ENCODE assay signal across 8 cellular contexts in the genomic region with DNA sequence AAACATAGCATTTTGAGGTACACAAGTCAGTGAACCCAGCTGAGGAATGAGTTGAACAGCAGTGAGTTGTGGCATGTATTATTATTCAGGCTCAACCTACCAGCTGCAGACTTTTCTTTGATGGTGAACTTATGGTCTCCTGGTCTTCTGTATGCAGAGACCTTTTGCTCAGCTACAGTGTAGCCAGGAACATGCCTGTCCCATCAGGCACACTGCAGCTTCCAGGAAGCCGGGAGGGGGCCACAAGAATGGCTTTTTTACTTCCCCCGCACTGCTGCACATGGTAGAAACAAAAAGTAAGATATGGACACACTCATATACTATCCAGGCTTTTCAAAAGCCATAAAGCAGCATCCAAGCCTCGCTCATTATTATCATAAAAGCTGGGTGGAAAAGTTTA.
A peak's percentile ranks its signal among the peaks of the same experiment; 100 is the strongest.
DNase-seq lines count a peak whose midpoint lies in the region; ATAC-seq and TF ChIP-seq lines count a peak whose summit lies in the region.

No MANE protein-coding gene starts in this region.

- ATAC-seq in activated CD8-positive, alpha-beta memory T cell treated with anti-CD3 and anti-CD28 coated beads, Interleukin-2, amount 10 ng/mL, durations not matched to agents 7 days and 5 days, result peak; percentile 27
- ATAC-seq in GM19455 (IDR thresholded peaks at IDR 0.05; ENCODE audit: unreplicated experiment), result no peak

- no peaks in the 10 kb centered on the region for H3K36me3 ChIP-seq in mesodermal cell (ENCODE audit: control insufficient read depth, insufficient read depth, low read length)
- H3K36me3 ChIP-seq in thyroid gland, result no peaks in the 10 kb centered on the region

- CTCF ChIA-PET in activated CD8-positive, alpha-beta memory T cell treated with anti-CD3 and anti-CD28 coated beads, Interleukin-2, amount 10 ng/mL, durations not matched to agents 7 days and 5 days (lab: Charles Lee), result no interaction called here

- peaks cover 19% of the 10 kb centered on the region for H3K4me1 Mint-ChIP-seq in activated CD8-positive, alpha-beta memory T cell treated with anti-CD3 and anti-CD28 coated beads, Interleukin-2, amount 10 ng/mL, durations not matched to agents 7 days and 5 days

- WGBS in adipose tissue, 3 donors, result 55 to 86% (median 63%) methylated on average over 3 of the region's 3 CpGs
- WGBS in mesodermal cell (ENCODE audit: insufficient coverage in 2 of 2), 2 experiments, result 100% methylated on average over 1 of the region's 3 CpGs
- WGBS in thyroid gland, 2 donors, result 68 to 77% methylated on average over 3 of the region's 3 CpGs

- DNase-seq in activated CD8-positive, alpha-beta memory T cell treated with anti-CD3 and anti-CD28 coated beads, Interleukin-2, amount 10 ng/mL, durations not matched to agents 7 days and 5 days, result no peak
- DNase-seq in activated CD8-positive, alpha-beta memory T cell treated with anti-CD3 and anti-CD28 coated beads, Interleukin-2, amount 50 U/mL, for 48 hours, result no peak
- DNase-seq in thyroid gland, result no peak
- DNase-seq in putamen (ENCODE audit: low spot score), result no peak
- DNase-seq in NCI-H128 (lab: John Stamatoyannopoulos, UW; ENCODE audit: unreplicated experiment), result no peak

- H3K27ac Mint-ChIP-seq in activated CD8-positive, alpha-beta memory T cell treated with anti-CD3 and anti-CD28 coated beads, Interleukin-2, amount 10 ng/mL, durations not matched to agents 7 days and 5 days, result peak overlapping the region; percentile 52

- TF ChIP-seq CTCF in thyroid gland (IDR thresholded peaks at IDR 0.05), result no peak

- H3K4me3 Mint-ChIP-seq in activated CD8-positive, alpha-beta memory T cell treated with anti-CD3 and anti-CD28 coated beads, Interleukin-2, amount 10 ng/mL, durations not matched to agents 7 days and 5 days, result no peak overlapping the region

- H3K27ac ChIP-seq in adipose tissue (ENCODE audit: low read depth, low read length) (peak overlapping the region; percentile 39), mesodermal cell (ENCODE audit: low read depth, low read length, severe bottlenecking) (peak overlapping the region; percentile 87), thyroid gland (peak overlapping the region; percentile 71 to 87 (median 72))

- H3K4me3 ChIP-seq in mesodermal cell (ENCODE audit: extremely low read depth, insufficient read depth, low read length, poor library complexity, severe bottlenecking) (no peak overlapping the region), thyroid gland (replicated peaks in 1 of 3) (no peak overlapping the region)

- no peak for TF ChIP-seq POLR2A in thyroid gland (IDR thresholded peaks at IDR 0.05)

- H3K4me1 ChIP-seq in mesodermal cell (ENCODE audit: control insufficient read depth, insufficient read depth, low read length, poor library complexity, severe bottlenecking), result peaks cover 51% of the 10 kb centered on the region
- H3K4me1 ChIP-seq in thyroid gland, result peaks cover 14 to 57% of the 10 kb centered on the region in 2 donors

- H3K9me3 Mint-ChIP-seq in activated CD8-positive, alpha-beta memory T cell treated with anti-CD3 and anti-CD28 coated beads, Interleukin-2, amount 10 ng/mL, durations not matched to agents 7 days and 5 days (ENCODE audit: low read depth), result no peaks in the 10 kb centered on the region

- no peaks in the 10 kb centered on the region for H3K36me3 Mint-ChIP-seq in activated CD8-positive, alpha-beta memory T cell treated with anti-CD3 and anti-CD28 coated beads, Interleukin-2, amount 10 ng/mL, durations not matched to agents 7 days and 5 days

- intact Hi-C loops in thyroid gland (cut with DNase I), result loop anchor here (10.0 kb wide), 1 partner anchor 65 kb away; no protein-coding TSS in a partner anchor

- H3K9me3 ChIP-seq in mesodermal cell (ENCODE audit: control insufficient read depth, low read length) (no peaks in the 10 kb centered on the region), thyroid gland (no peaks in the 10 kb centered on the region)

- peaks cover 5% of the 10 kb centered on the region for H3K27me3 Mint-ChIP-seq in activated CD8-positive, alpha-beta memory T cell treated with anti-CD3 and anti-CD28 coated beads, Interleukin-2, amount 10 ng/mL, durations not matched to agents 7 days and 5 days

- H3K27me3 ChIP-seq in thyroid gland, result no peaks in the 10 kb centered on the region
